23 cellular contexts compared by ENCODE assay signal in the genomic region with DNA sequence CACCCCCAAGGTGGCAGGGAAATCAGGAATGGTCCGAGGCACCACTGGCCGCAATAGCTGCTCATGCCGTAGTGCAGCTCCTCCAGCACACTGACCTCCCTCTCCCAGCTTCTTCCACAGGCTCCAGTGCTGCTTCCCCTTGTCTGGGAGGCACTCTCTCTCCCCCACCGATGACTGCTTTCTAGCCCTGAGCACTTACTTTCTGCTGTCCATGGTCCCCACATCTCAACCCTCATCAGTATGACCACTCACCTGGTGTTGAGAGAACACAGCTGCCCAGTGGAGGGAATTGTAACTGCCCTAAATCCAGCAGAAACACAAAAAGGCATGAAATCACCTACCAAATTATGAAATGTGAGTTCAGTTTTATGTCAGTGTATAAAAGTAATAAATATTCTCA. TPM values are rescaled to one million over a fixed set of nuclear protein-coding genes. Genes with fewer than 3 reads are reported as not detected.
DNase-seq lines count a peak whose midpoint lies in the region; ATAC-seq, FAIRE-seq and TF ChIP-seq lines count a peak whose summit lies in the region.
"Had no signal": no experiment of that assay in that cellular context is flagged by ENCODE, and none has a peak within 500 bp of the region (broad histone marks: within the 10 kb centered on the region; RNA-seq: fewer than 3 reads in every experiment).

No MANE protein-coding gene starts in this region.

- H2AFZ ChIP-seq in SK-N-SH (ENCODE audit: low read depth) (no peak overlapping the region), neuronal stem cell (ENCODE audit: low read length) (no peak overlapping the region)

- peak overlapping the region; percentile 39 for H3K23ac ChIP-seq in neuronal stem cell (ENCODE audit: low read depth, low read length, poor library complexity)

- no peaks in the 10 kb centered on the region for H3K79me1 ChIP-seq in neuronal stem cell (ENCODE audit: low read depth, low read length)

- 79% methylated on average over 4 of the region's 4 CpGs for WGBS in SK-N-SH (ENCODE audit: low lambda C conversion rate)
- 89 to 90% methylated on average over 4 of the region's 4 CpGs for WGBS in endodermal cell (ENCODE audit: insufficient coverage in 1 of 2, insufficient read length in 1 of 2), 2 experiments
- no CpG with 5 or more reads among the region's 4 CpGs for WGBS in neuronal stem cell (ENCODE audit: extremely low coverage in 2 of 2, insufficient read length in 2 of 2, insufficient replicate concordance in 1 of 2), 2 donors

- no peaks in the 10 kb centered on the region for H3K4me1 Mint-ChIP-seq in endodermal cell
- H3K4me1 Mint-ChIP-seq in activated CD8-positive, alpha-beta T cell treated with anti-CD3 and anti-CD28 coated beads for 36 hours (ENCODE audit: low read depth): no peaks in the 10 kb centered on the region
- H3K4me1 Mint-ChIP-seq: IgD-negative memory B cell had no signal

- H3K4me3 ChIP-seq in SK-N-SH (ENCODE audit: low read depth in 2 of 2, low read length in 1 of 2) (no peak overlapping the region), endodermal cell (ENCODE audit: low read length) (no peak overlapping the region), neuronal stem cell (ENCODE audit: low read length in 2 of 2) (no peak overlapping the region)
- H3K4me3 ChIP-seq: BLaER1, HAP-1, SK-N-MC had no signal

- no peak overlapping the region for H3K27ac Mint-ChIP-seq in endodermal cell
- H3K27ac Mint-ChIP-seq in activated CD8-positive, alpha-beta T cell treated with anti-CD3 and anti-CD28 coated beads for 36 hours: no peak overlapping the region
- H3K27ac Mint-ChIP-seq: CD4-positive, alpha-beta T cell; IgD-negative memory B cell had no signal

- no peak overlapping the region for H3K14ac ChIP-seq in neuronal stem cell (ENCODE audit: low read length)

- no peaks in the 10 kb centered on the region for H3K27me3 Mint-ChIP-seq in endodermal cell (ENCODE audit: insufficient read depth)
- H3K27me3 Mint-ChIP-seq in activated CD8-positive, alpha-beta T cell treated with anti-CD3 and anti-CD28 coated beads for 36 hours: peaks cover 10% of the 10 kb centered on the region

- H3K9me3 ChIP-seq in SK-N-SH (no peaks in the 10 kb centered on the region), endodermal cell (ENCODE audit: control insufficient read depth, low read length) (no peaks in the 10 kb centered on the region), neuronal stem cell (replicated peaks in 1 of 2; ENCODE audit: control insufficient read depth in 2 of 2, insufficient read depth in 1 of 2, low read depth in 1 of 2, low read length in 2 of 2) (no peaks in the 10 kb centered on the region)
- H3K9me3 ChIP-seq: BLaER1, HAP-1 had no signal

- no peak overlapping the region for H2BK120ac ChIP-seq in neuronal stem cell (ENCODE audit: low read depth, low read length)

- no peak overlapping the region for H3K18ac ChIP-seq in neuronal stem cell (ENCODE audit: low read length)

- no peaks in the 10 kb centered on the region for H4K20me1 ChIP-seq in SK-N-SH (ENCODE audit: insufficient read depth)
- H4K20me1 ChIP-seq: BLaER1 had no signal

- TF ChIP-seq CTCF in SK-N-SH (IDR thresholded peaks at IDR 0.05): no peak
- TF ChIP-seq CTCF in endodermal cell (conservative IDR thresholded peaks at IDR 0.05): peak; percentile 31
- TF ChIP-seq CTCF in activated CD8-positive, alpha-beta T cell treated with anti-CD3 and anti-CD28 coated beads for 36 hours (IDR thresholded peaks at IDR 0.05): no peak

- H3K9me2 ChIP-seq in SK-N-SH: no peaks in the 10 kb centered on the region

- TF ChIP-seq POLR2A in H54 (IDR thresholded peaks at IDR 0.05; ENCODE audit: low read depth, low read length): no peak

- H3K36me3 ChIP-seq in SK-N-SH (replicated peaks in 1 of 2; ENCODE audit: control insufficient read depth in 1 of 2, insufficient read depth in 2 of 2, low read length in 1 of 2) (no peaks in the 10 kb centered on the region), endodermal cell (ENCODE audit: control insufficient read depth, insufficient read depth, low read length) (no peaks in the 10 kb centered on the region), neuronal stem cell (replicated peaks in 1 of 2; ENCODE audit: control insufficient read depth in 2 of 2, insufficient read depth in 2 of 2, low read length in 2 of 2) (no peaks in the 10 kb centered on the region)
- H3K36me3 ChIP-seq: BLaER1, HAP-1 had no signal

- H3K27me3 ChIP-seq in SK-N-SH (ENCODE audit: insufficient read depth) (no peaks in the 10 kb centered on the region), endodermal cell (ENCODE audit: control insufficient read depth, insufficient read depth, low read length, poor library complexity, severe bottlenecking) (no peaks in the 10 kb centered on the region), neuronal stem cell (ENCODE audit: control insufficient read depth in 3 of 3, insufficient read depth in 3 of 3, low read depth in 1 of 3, low read length in 3 of 3) (peaks cover 0 to 3% (median 0%) of the 10 kb centered on the region in 3 experiments)
- H3K27me3 ChIP-seq: BLaER1 had no signal

- H3K4me1 ChIP-seq in SK-N-SH (ENCODE audit: control insufficient read depth in 1 of 2, insufficient read depth in 2 of 2, low read depth in 1 of 2, low read length in 1 of 2) (peaks cover 0 to 12% of the 10 kb centered on the region in 2 experiments; a peak in 2 of 4 replicates), endodermal cell (ENCODE audit: control insufficient read depth, insufficient read depth, low read length) (no peaks in the 10 kb centered on the region), neuronal stem cell (ENCODE audit: control insufficient read depth in 2 of 2, insufficient read depth in 1 of 2, low read depth in 1 of 2, low read length in 2 of 2) (no peaks in the 10 kb centered on the region)
- H3K4me1 ChIP-seq: BLaER1 had no signal

- no peak overlapping the region for H3K4me2 ChIP-seq in SK-N-SH
- no peak overlapping the region for H3K4me2 ChIP-seq in neuronal stem cell (ENCODE audit: insufficient read depth, low read length, poor library complexity, severe bottlenecking)
- H3K4me2 ChIP-seq: BLaER1 had no signal

- H2AK5ac ChIP-seq in neuronal stem cell (ENCODE audit: low read depth, low read length): no peak overlapping the region

- H3K27ac ChIP-seq in SK-N-SH (ENCODE audit: low read depth in 2 of 2, low read length in 1 of 2) (no peak overlapping the region), endodermal cell (ENCODE audit: low read depth, low read length) (no peak overlapping the region), neuronal stem cell (replicated peaks; ENCODE audit: low read length) (no peak overlapping the region)
- H3K27ac ChIP-seq: BLaER1, SK-N-MC had no signal

- CTCF ChIA-PET in SK-N-SH (lab: Yijun Ruan, JAX): no interaction called here
- CTCF ChIA-PET in activated CD8-positive, alpha-beta T cell treated with anti-CD3 and anti-CD28 coated beads for 36 hours (lab: Charles Lee): interaction anchor here (1.2 to 2.2 kb wide), 2 partner anchors 12 kb away, joined by 4 to 13 read pairs; no protein-coding TSS in a partner anchor

- no peak overlapping the region for H3K4me3 Mint-ChIP-seq in endodermal cell
- no peak overlapping the region for H3K4me3 Mint-ChIP-seq in activated CD8-positive, alpha-beta T cell treated with anti-CD3 and anti-CD28 coated beads for 36 hours
- H3K4me3 Mint-ChIP-seq: CD4-positive, alpha-beta T cell; IgD-negative memory B cell had no signal

- no peaks in the 10 kb centered on the region for H3K9me3 Mint-ChIP-seq in endodermal cell
- no peaks in the 10 kb centered on the region for H3K9me3 Mint-ChIP-seq in activated CD8-positive, alpha-beta T cell treated with anti-CD3 and anti-CD28 coated beads for 36 hours
- H3K9me3 Mint-ChIP-seq: CD4-positive, alpha-beta T cell; IgD-negative memory B cell had no signal

- H3K9ac ChIP-seq in SK-N-SH (no peak overlapping the region), endodermal cell (ENCODE audit: extremely low read depth, low read length, poor library complexity, severe bottlenecking) (no peak overlapping the region), neuronal stem cell (ENCODE audit: low read depth, low read length, poor library complexity) (peak overlapping the region; percentile 16)
- H3K9ac ChIP-seq: BLaER1 had no signal

- H4K91ac ChIP-seq in neuronal stem cell (ENCODE audit: low read depth, low read length, poor library complexity): no peak overlapping the region

- DNase-seq in H54 (ENCODE audit: insufficient read length, low spot score) (no peak), SK-N-SH (no peak), endodermal cell (peak; percentile 55), neuronal stem cell (ENCODE audit: low spot score) (no peak), DMS153 treated with DMSO at 0.1 percent for 48 hours (lab: John Stamatoyannopoulos, UW; ENCODE audit: unreplicated experiment) (no peak), islet precursor cell (no peak)
- DNase-seq in activated CD8-positive, alpha-beta T cell treated with anti-CD3 and anti-CD28 coated beads for 36 hours: no peak
- DNase-seq: CD4-positive, alpha-beta T cell; COR-L47; DMS79 treated with DMSO at 0.1 percent for 48 hours; Kasumi-1; NCI-H1417; NCI-H187; NCI-H446; NCI-H526; PC-3; SHP77 had no signal

- no peak for TF ChIP-seq EP300 in SK-N-SH (IDR thresholded peaks at IDR 0.05; ENCODE audit: borderline replicate concordance in 1 of 2, low read depth in 1 of 2, low read length in 1 of 2)

- TF ChIP-seq RAD21 in SK-N-SH (IDR thresholded peaks at IDR 0.05; ENCODE audit: low read length): no peak

- no peaks in the 10 kb centered on the region for H3K36me3 Mint-ChIP-seq in endodermal cell (ENCODE audit: low read depth)
- H3K36me3 Mint-ChIP-seq in activated CD8-positive, alpha-beta T cell treated with anti-CD3 and anti-CD28 coated beads for 36 hours (ENCODE audit: low read depth): no peaks in the 10 kb centered on the region

- POLR2A ChIA-PET in SK-N-SH (lab: Yijun Ruan, JAX): no interaction called here
- POLR2A ChIA-PET in activated CD8-positive, alpha-beta T cell treated with anti-CD3 and anti-CD28 coated beads for 36 hours (lab: Charles Lee): no interaction called here

- no peaks in the 10 kb centered on the region for H3F3A ChIP-seq in SK-N-SH (replicated peaks; ENCODE audit: insufficient read depth)

- intact Hi-C loops in activated CD8-positive, alpha-beta T cell treated with anti-CD3 and anti-CD28 coated beads for 36 hours (cut with micrococcal nuclease): no loop called here

- no peaks in the 10 kb centered on the region for H3K79me2 ChIP-seq in SK-N-SH (ENCODE audit: insufficient read depth)

- no peak for ATAC-seq in activated CD8-positive, alpha-beta T cell treated with anti-CD3 and anti-CD28 coated beads for 36 hours
- ATAC-seq: PC-3 had no signal

- no peak overlapping the region for H2BK5ac ChIP-seq in neuronal stem cell (ENCODE audit: low read length)

- no peak overlapping the region for H4K8ac ChIP-seq in neuronal stem cell (ENCODE audit: low read depth, low read length)

- peak; percentile 11 for FAIRE-seq in H54 (lab: Jason Lieb, UNC)
- FAIRE-seq: GM12891, HTR-8/SVneo had no signal

- no peak overlapping the region for H2BK15ac ChIP-seq in neuronal stem cell (ENCODE audit: low read length)

- peak overlapping the region; percentile 26 for H2BK12ac ChIP-seq in neuronal stem cell (ENCODE audit: low read length)

- no peak overlapping the region for H3K4ac ChIP-seq in neuronal stem cell (ENCODE audit: low read length)

RNA-seq across cellular contexts. Expression of gene TPP2, which starts 28.9 kb away (rescaled TPM):
- 8.3 and 9.9 TPM in 2 replicates for polyA plus RNA-seq in SK-N-SH (2012; rRNA removed)
- polyA plus RNA-seq in SK-N-SH (2012; cell fraction: cytosol; rRNA removed): 10.9 and 12.6 TPM in 2 replicates
- polyA plus RNA-seq in SK-N-SH (2012; cell fraction: nucleus; rRNA removed): 10.8 and 24.5 TPM in 2 replicates
- 10 to 100 TPM; 64.2 to 80.6 TPM for total RNA-seq in endodermal cell
- 38.8 TPM for polyA plus RNA-seq in endodermal cell (2013, experiment 1 of 2)
- 37.4 TPM for polyA plus RNA-seq in endodermal cell (2013, experiment 2 of 2)
- polyA plus RNA-seq in neuronal stem cell (2013, experiment 1 of 2): 29.8 TPM
- 30.2 TPM for polyA plus RNA-seq in neuronal stem cell (2013, experiment 2 of 2)
- total RNA-seq in activated CD8-positive, alpha-beta T cell treated with anti-CD3 and anti-CD28 coated beads for 36 hours: 10 to 100 TPM; 70.3 to 70.8 TPM
